In genomic region chr6:16334671-16335070, GRCh38 we compare ENCODE assay signal across 10 cellular contexts.
A peak's percentile ranks its signal among the peaks of the same experiment; 100 is the strongest.
DNase-seq lines count a peak whose midpoint lies in the region; ATAC-seq and TF ChIP-seq lines count a peak whose summit lies in the region.
"Had no signal": no experiment of that assay in that cellular context is flagged by ENCODE, and none has a peak within 500 bp of the region (broad histone marks: within the 10 kb centered on the region; RNA-seq: fewer than 3 reads in every experiment).

No MANE protein-coding gene starts in this region.

- peaks cover 3% of the 10 kb centered on the region for H3K36me3 Mint-ChIP-seq in activated naive CD8-positive, alpha-beta T cell
- H3K36me3 Mint-ChIP-seq in activated naive CD8-positive, alpha-beta T cell treated with anti-CD3 and anti-CD28 coated beads for 36 hours = no peaks in the 10 kb centered on the region
- H3K36me3 Mint-ChIP-seq in brain = no peaks in the 10 kb centered on the region

- no peak for TF ChIP-seq POLR2A in vagina (IDR thresholded peaks at IDR 0.05)

- H3K4me1 ChIP-seq in vagina = peaks cover 85% of the 10 kb centered on the region

- H3K9me3 ChIP-seq in vagina = no peaks in the 10 kb centered on the region
- H3K9me3 ChIP-seq: BE2C had no signal

- no peaks in the 10 kb centered on the region for H3K27me3 Mint-ChIP-seq in activated naive CD8-positive, alpha-beta T cell
- no peaks in the 10 kb centered on the region for H3K27me3 Mint-ChIP-seq in activated naive CD8-positive, alpha-beta T cell treated with anti-CD3 and anti-CD28 coated beads for 36 hours
- no peaks in the 10 kb centered on the region for H3K27me3 Mint-ChIP-seq in brain

- no peak for ATAC-seq in GM18868 (IDR thresholded peaks at IDR 0.05; ENCODE audit: unreplicated experiment)

- intact Hi-C loops in vagina (cut with DNase I) = loop anchor here (5.0 to 10.0 kb wide), 3 partner anchors 73 to 428 kb away; partner anchors contain the start of gene ATXN1

- peak overlapping the region; percentile 65 for H3K27ac ChIP-seq in vagina

- TF ChIP-seq CTCF in brain (conservative IDR thresholded peaks at IDR 0.05) = no peak
- no peak for TF ChIP-seq CTCF in vagina (IDR thresholded peaks at IDR 0.05)

- no peaks in the 10 kb centered on the region for H3K27me3 ChIP-seq in vagina
- H3K27me3 ChIP-seq: BE2C had no signal

- H3K9me3 Mint-ChIP-seq in activated naive CD8-positive, alpha-beta T cell (ENCODE audit: low read depth) = no peaks in the 10 kb centered on the region
- H3K9me3 Mint-ChIP-seq in activated naive CD8-positive, alpha-beta T cell treated with anti-CD3 and anti-CD28 coated beads for 36 hours = no peaks in the 10 kb centered on the region
- H3K9me3 Mint-ChIP-seq in brain = no peaks in the 10 kb centered on the region

- no peak for DNase-seq in activated naive CD8-positive, alpha-beta T cell treated with anti-CD3 and anti-CD28 coated beads for 36 hours
- DNase-seq in kidney tubule cell (ENCODE audit: low spot score) = peak; percentile 82
- peak in 1 of 2 donors; percentile 96 for DNase-seq in vagina (ENCODE audit: extremely low spot score in 2 of 2)
- no peak for DNase-seq in HUDEP-2 (lab: John Stamatoyannopoulos, UW; ENCODE audit: unreplicated experiment in 76 of 76)
- no peak for DNase-seq in stimulated activated CD4-positive, alpha-beta T cell treated with anti-CD3 and anti-CD28 coated beads, Interleukin-4, amount 100 ng/mL, for 4 hours
- DNase-seq: BE2C, NCI-H2171 treated with DMSO at 0.1 percent for 48 hours had no signal

- H3K27ac Mint-ChIP-seq in activated naive CD8-positive, alpha-beta T cell = peak overlapping the region; percentile 54
- H3K27ac Mint-ChIP-seq in activated naive CD8-positive, alpha-beta T cell treated with anti-CD3 and anti-CD28 coated beads for 36 hours = no peak overlapping the region
- H3K27ac Mint-ChIP-seq in brain = peak overlapping the region in 3 of 5 experiments; percentile 25 to 85 (median 34)

- H3K4me3 ChIP-seq in vagina = no peak overlapping the region

- peaks cover 2% of the 10 kb centered on the region for H3K4me1 Mint-ChIP-seq in activated naive CD8-positive, alpha-beta T cell (ENCODE audit: low read depth)
- H3K4me1 Mint-ChIP-seq in activated naive CD8-positive, alpha-beta T cell treated with anti-CD3 and anti-CD28 coated beads for 36 hours = no peaks in the 10 kb centered on the region
- H3K4me1 Mint-ChIP-seq in brain = peaks cover 59% of the 10 kb centered on the region

- no peak overlapping the region for H3K4me3 Mint-ChIP-seq in activated naive CD8-positive, alpha-beta T cell
- H3K4me3 Mint-ChIP-seq in activated naive CD8-positive, alpha-beta T cell treated with anti-CD3 and anti-CD28 coated beads for 36 hours = no peak overlapping the region
- no peak overlapping the region for H3K4me3 Mint-ChIP-seq in brain

- no peaks in the 10 kb centered on the region for H3K36me3 ChIP-seq in vagina
- H3K36me3 ChIP-seq: BE2C had no signal
